Comparison of ENCODE assay signal across 14 cellular contexts in genomic region chr3:130012108-130012507, GRCh38. TPM values are rescaled to one million over a fixed set of nuclear protein-coding genes. Genes with fewer than 3 reads are reported as not detected.
DNase-seq lines count a peak whose midpoint lies in the region; FAIRE-seq and TF ChIP-seq lines count a peak whose summit lies in the region.
"Not testable (repeated sequence)": the region's sequence is repeated elsewhere in the genome, so short reads cannot be mapped to it uniquely, and the experiment has no call there.
"Had no signal": no experiment of that assay in that cellular context is flagged by ENCODE, and none has a peak within 500 bp of the region (broad histone marks: within the 10 kb centered on the region; RNA-seq: fewer than 3 reads in every experiment).

No MANE protein-coding gene starts in this region.

- not testable (repeated sequence) for H2BK20ac ChIP-seq in H1 (ENCODE audit: low read length)

- H2BK15ac ChIP-seq in H1 (ENCODE audit: low read length), result not testable (repeated sequence)

- H3K9me3 ChIP-seq in SK-N-SH; H1 (ENCODE audit: insufficient read depth in 2 of 2, low read depth in 1 of 2, low read length in 1 of 2): not testable (repeated sequence)

- not testable (repeated sequence) for H3K27ac ChIP-seq in SK-N-SH (ENCODE audit: low read depth in 2 of 2, low read length in 1 of 2); brain microvascular endothelial cell; H1 (ENCODE audit: low read depth, low read length)

- H4K8ac ChIP-seq in H1 (ENCODE audit: extremely low read depth, insufficient read depth, low read length), result not testable (repeated sequence)

- not testable (repeated sequence) for H3K9ac ChIP-seq in SK-N-SH; H1 (replicated peaks in 1 of 4; ENCODE audit: extremely low read depth in 1 of 4, low read depth in 3 of 4, low read length in 3 of 4)

- not testable (repeated sequence) for H3K79me2 ChIP-seq in SK-N-SH (ENCODE audit: insufficient read depth); H1 (ENCODE audit: control insufficient read depth in 1 of 2, insufficient read depth in 2 of 2, low read length in 2 of 2)

- not testable (repeated sequence) for H3K4me2 ChIP-seq in SK-N-SH; H1 (ENCODE audit: insufficient read depth in 1 of 2, low read depth in 2 of 2, low read length in 2 of 2)

- not testable (repeated sequence) for H3K4me3 ChIP-seq in SK-N-SH (ENCODE audit: low read depth in 2 of 2, low read length in 1 of 2); brain microvascular endothelial cell (ENCODE audit: low read depth, low read length); H1 (ENCODE audit: extremely low read depth in 1 of 4, insufficient read depth in 2 of 4, low read depth in 3 of 4, low read length in 4 of 4)

- not testable (repeated sequence) for H2AFZ ChIP-seq in SK-N-SH (ENCODE audit: low read depth); H1 (ENCODE audit: low read length)

- not testable (repeated sequence) for H3K9me2 ChIP-seq in SK-N-SH

- not testable (repeated sequence) for H2AK5ac ChIP-seq in H1 (ENCODE audit: low read depth, low read length)

- H2BK120ac ChIP-seq in H1 (replicated peaks; ENCODE audit: low read depth, low read length), result not testable (repeated sequence)

- H3K36me3 ChIP-seq in SK-N-SH (replicated peaks in 1 of 2; ENCODE audit: control insufficient read depth in 1 of 2, insufficient read depth in 2 of 2, low read length in 1 of 2); brain microvascular endothelial cell (replicated peaks); H1 (ENCODE audit: control insufficient read depth in 2 of 4, insufficient read depth in 4 of 4, low read length in 3 of 4): not testable (repeated sequence)

- not testable (repeated sequence) for TF ChIP-seq CTCF in SK-N-SH (IDR thresholded peaks at IDR 0.05); brain microvascular endothelial cell (IDR thresholded peaks at IDR 0.05; ENCODE audit: low read depth, low read length, missing control alignments); H1 (IDR thresholded peaks at IDR 0.05; ENCODE audit: control extremely low read depth in 1 of 3, insufficient read depth in 1 of 3, low read depth in 1 of 3, low read length in 3 of 3)

- not testable (repeated sequence) for H4K20me1 ChIP-seq in SK-N-SH (ENCODE audit: insufficient read depth); H1 (replicated peaks in 1 of 2; ENCODE audit: control insufficient read depth in 1 of 2, insufficient read depth in 2 of 2, low read length in 2 of 2)

- H3K4me1 ChIP-seq in SK-N-SH (ENCODE audit: control insufficient read depth in 1 of 2, insufficient read depth in 2 of 2, low read depth in 1 of 2, low read length in 1 of 2); H1 (replicated peaks in 1 of 4; ENCODE audit: control insufficient read depth in 3 of 4, insufficient read depth in 4 of 4, low read length in 3 of 4): not testable (repeated sequence)

- H3K27me3 ChIP-seq in SK-N-SH (ENCODE audit: insufficient read depth); brain microvascular endothelial cell (replicated peaks); H1 (replicated peaks in 1 of 4; ENCODE audit: control insufficient read depth in 3 of 4, extremely low read depth in 1 of 4, insufficient read depth in 3 of 4, low read length in 3 of 4): not testable (repeated sequence)

- not testable (repeated sequence) for H3K4ac ChIP-seq in H1 (replicated peaks; ENCODE audit: insufficient read length, low read depth, low read length)

- H3F3A ChIP-seq in SK-N-SH (replicated peaks; ENCODE audit: insufficient read depth), result not testable (repeated sequence)

- H3K23me2 ChIP-seq in H1 (ENCODE audit: low read depth, low read length), result not testable (repeated sequence)

- not testable (repeated sequence) for H3K79me1 ChIP-seq in H1 (ENCODE audit: low read depth, low read length)

- not testable (repeated sequence) for H4K5ac ChIP-seq in H1 (ENCODE audit: insufficient read length, low read depth, low read length)

- not testable (repeated sequence) for H2BK12ac ChIP-seq in H1 (ENCODE audit: low read depth, low read length)

- FAIRE-seq in H1 (lab: Jason Lieb, UNC), result not testable (repeated sequence)

- H4K91ac ChIP-seq in H1 (replicated peaks; ENCODE audit: insufficient read length, low read length), result not testable (repeated sequence)

- peak; percentile 7 for DNase-seq in GM04503 (ENCODE audit: low read depth)
- not testable (repeated sequence) for DNase-seq in HEK293T (ENCODE audit: extremely low spot score); SK-N-SH; H1 (ENCODE audit: low read depth in 1 of 2, low spot score in 2 of 2)
- DNase-seq in brain microvascular endothelial cell, result peak; percentile 10
- peak; percentile 13 for DNase-seq in globus pallidus (ENCODE audit: low spot score)
- DNase-seq in pons (ENCODE audit: low spot score), result peak; percentile 38

- in situ Hi-C loops in brain microvascular endothelial cell (cut with HindIII; ENCODE audit: low pct_ligation_motif_present, low sequenced_read_pairs), result not testable (repeated sequence)

- CTCF ChIA-PET in HEK293T (lab: Yijun Ruan, JAX); SK-N-SH (lab: Yijun Ruan, JAX): not testable (repeated sequence)
- CTCF ChIA-PET in H1 (lab: Charles Lee; ENCODE audit: partially characterized antibody), result interaction anchor here (0.7 to 4.7 kb wide), 2 partner anchors 22 to 70 kb away, joined by 3 to 16 read pairs; no protein-coding TSS in a partner anchor

- not testable (repeated sequence) for TF ChIP-seq POLR2A in H1 (IDR thresholded peaks at IDR 0.05; ENCODE audit: control extremely low read depth in 1 of 2, low read depth in 2 of 2, low read length in 2 of 2)

- not testable (repeated sequence) for H3K18ac ChIP-seq in H1 (ENCODE audit: extremely low read depth, low read length)

- POLR2A ChIA-PET in HEK293T (lab: Yijun Ruan, JAX); SK-N-SH (lab: Yijun Ruan, JAX); H1 (lab: Charles Lee; ENCODE audit: partially characterized antibody): not testable (repeated sequence)

- not testable (repeated sequence) for TF ChIP-seq RAD21 in SK-N-SH (IDR thresholded peaks at IDR 0.05; ENCODE audit: low read length); H1 (IDR thresholded peaks at IDR 0.05 in 1 of 2, conservative IDR thresholded peaks at IDR 0.05 in 1 of 2; ENCODE audit: low read depth in 2 of 2, low read length in 2 of 2)

- not testable (repeated sequence) for H2BK5ac ChIP-seq in H1 (ENCODE audit: low read depth, low read length)

- not testable (repeated sequence) for H3K14ac ChIP-seq in H1 (ENCODE audit: insufficient read length)

- TF ChIP-seq EP300 in SK-N-SH (IDR thresholded peaks at IDR 0.05; ENCODE audit: borderline replicate concordance in 1 of 2, low read depth in 1 of 2, low read length in 1 of 2); H1 (IDR thresholded peaks at IDR 0.05; ENCODE audit: borderline replicate concordance in 1 of 2, low read depth in 2 of 2, low read length in 2 of 2): not testable (repeated sequence)

- H3K56ac ChIP-seq in H1 (replicated peaks; ENCODE audit: insufficient read length, low read depth, low read length), result not testable (repeated sequence)

- H3K23ac ChIP-seq in H1 (ENCODE audit: insufficient read length), result not testable (repeated sequence)

TF ChIP-seq in HEK293T, 16 proteins besides CTCF, POLR2A, EP300 and RAD21:
- TF ChIP-seq L3MBTL2 (conservative IDR thresholded peaks at IDR 0.05), result peak; percentile 46

TF ChIP-seq in SK-N-SH, 30 proteins besides CTCF, POLR2A, EP300 and RAD21:
- TF ChIP-seq USF1 (IDR thresholded peaks at IDR 0.05; ENCODE audit: borderline replicate concordance, low read depth), result peak; percentile 55

TF ChIP-seq in H1, 55 proteins besides CTCF, POLR2A, EP300 and RAD21:
- TF ChIP-seq SIX5 (IDR thresholded peaks at IDR 0.05; ENCODE audit: low read depth, low read length) (peak; percentile 26), USF2 (IDR thresholded peaks at IDR 0.05; ENCODE audit: low read length) (peak; percentile 5; the same call in 1 of the 2 replicates)

RNA-seq across cellular contexts. Expression of gene TRH, which starts 37.6 kb away (rescaled TPM):
- polyA plus RNA-seq in SK-N-SH (2012; rRNA removed), result not detected in 2 replicates
- polyA plus RNA-seq in SK-N-SH (2012; cell fraction: cytosol; rRNA removed), result not detected in 2 replicates
- polyA plus RNA-seq in SK-N-SH (2012; cell fraction: nucleus; rRNA removed), result not detected in 2 replicates
- total RNA-seq in H1 (2021; fragmentation: NEBNext Ultra II Directional; extraction: Animal tissue kit (Norgen Biotek cat#: 25700)), result not detected in 2 replicates
- 0.03 TPM in 1 of 2 replicates, not detected in the other for polyA plus RNA-seq in H1 (2011; rRNA removed)
- polyA plus RNA-seq in H1 (2011; cell fraction: cytosol; rRNA removed), result not detected
- polyA plus RNA-seq in H1 (2011; cell fraction: nucleus; rRNA removed), result 0.13 TPM
- polyA plus RNA-seq in H1 (2012, experiment 1 of 2), result 0.14 to 0.22 TPM in 2 of 4 replicates, not detected in the others
- not detected for polyA plus RNA-seq in H1 (2012, experiment 2 of 2)
- 0.08 TPM for polyA plus RNA-seq in H1 (2013, experiment 1 of 2)
- polyA plus RNA-seq in H1 (2013, experiment 2 of 2), result 0.17 TPM
- not detected in 2 replicates for polyA minus RNA-seq in H1 (2011; rRNA and poly(A)+ RNA removed)
- not detected for polyA minus RNA-seq in H1 (2011; cell fraction: cytosol; rRNA and poly(A)+ RNA removed)
- not detected for polyA minus RNA-seq in H1 (2011; cell fraction: nucleus; rRNA and poly(A)+ RNA removed)
- total RNA-seq: CD8-positive, alpha-beta T cell; GM12878; H9 had no signal
- polyA plus RNA-seq: A549, AG04450, BJ, CD14-positive monocyte, GM12878 had no signal
